In the genomic region with DNA sequence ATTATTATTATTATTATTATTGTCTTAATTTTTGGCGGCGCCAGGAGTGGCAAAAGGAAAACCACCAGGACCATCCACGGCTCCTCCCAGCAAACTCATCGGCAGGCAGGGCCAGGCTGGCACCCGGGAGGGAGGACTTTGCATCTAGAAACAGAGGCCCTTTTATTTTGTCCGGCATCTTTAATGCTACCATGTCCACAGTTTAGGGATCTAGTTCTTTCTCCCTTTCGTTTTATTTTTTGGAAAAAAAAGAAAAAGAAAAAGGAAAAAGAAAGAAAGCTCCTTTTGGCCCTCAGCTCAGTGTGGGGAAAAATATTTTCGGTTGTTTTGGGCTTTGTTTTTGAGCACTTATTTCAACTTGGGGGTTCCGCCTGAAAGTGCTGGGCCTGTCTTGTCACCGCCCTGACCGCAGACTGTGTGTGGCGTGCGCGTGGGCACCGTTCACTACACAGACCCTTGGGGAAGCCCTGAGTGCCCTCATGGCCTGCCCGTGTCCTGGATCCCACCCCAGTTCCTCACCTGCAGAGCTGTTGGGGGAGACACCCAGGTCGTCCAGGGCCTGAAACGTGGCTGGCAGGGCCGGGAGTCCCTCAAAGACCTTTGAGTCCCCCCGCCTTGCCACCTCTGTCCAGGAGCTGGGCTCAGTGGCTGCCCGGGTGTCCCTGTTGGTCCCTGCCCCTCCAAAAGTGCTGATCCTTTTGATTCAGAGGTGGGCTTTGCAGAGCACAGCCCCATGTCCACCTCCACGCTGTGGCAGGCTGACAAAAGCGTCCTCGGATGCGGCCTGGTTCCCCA, we compare ENCODE assay signal across 10 cellular contexts.
DNase-seq lines count a peak whose midpoint lies in the region; FAIRE-seq and TF ChIP-seq lines count a peak whose summit lies in the region.
"Had no signal": no experiment of that assay in that cellular context is flagged by ENCODE, and none has a peak within 500 bp of the region (broad histone marks: within the 10 kb centered on the region; RNA-seq: fewer than 3 reads in every experiment).

No MANE protein-coding gene starts in this region.

- no peak for TF ChIP-seq EP300 in ovary (IDR thresholded peaks at IDR 0.05)

- H3K36me3 ChIP-seq in ovary, result no peaks in the 10 kb centered on the region

- WGBS in ovary, 3 donors, result 2 to 11% (median 5%) methylated on average over 25 of the region's 25 CpGs

- intact Hi-C loops in ovary (cut with DNase I), result no loop called here

- H3K9me3 ChIP-seq in AG04450 (ENCODE audit: control insufficient read depth, insufficient read depth, low read length) (peaks cover 7% of the 10 kb centered on the region; the same call in 1 of the 2 replicates), ovary (no peaks in the 10 kb centered on the region)

- peak overlapping the region; percentile 47 for H3K27ac ChIP-seq in AG04450 (ENCODE audit: low read depth, low read length)
- peak overlapping the region; percentile 94 to 98 for H3K27ac ChIP-seq in ovary

- H3K27me3 ChIP-seq in AG04450 (ENCODE audit: control insufficient read depth, insufficient read depth, low read length) (no peaks in the 10 kb centered on the region), ovary (no peaks in the 10 kb centered on the region)

- H3K4me3 ChIP-seq in AG04450 (ENCODE audit: low read depth, low read length), result peak overlapping the region; percentile 56
- peak overlapping the region; percentile 98 for H3K4me3 ChIP-seq in fibroblast of the aortic adventitia (ENCODE audit: low read depth, low read length)
- H3K4me3 ChIP-seq in ovary, result peak overlapping the region; percentile 78

- TF ChIP-seq CTCF in AG04450 (IDR thresholded peaks at IDR 0.05; ENCODE audit: low read depth, low read length) (no peak), fibroblast of the aortic adventitia (IDR thresholded peaks at IDR 0.05; ENCODE audit: insufficient read depth, low read length) (no peak), ovary (IDR thresholded peaks at IDR 0.05) (no peak)

- CTCF ChIA-PET in AG04450 (lab: Charles Lee), result interaction anchor here (1.0 to 2.5 kb wide), 3 partner anchors 68 to 87 kb away, joined by 3 to 14 read pairs (median 3); no protein-coding TSS in a partner anchor

- TF ChIP-seq POLR2A in ovary (IDR thresholded peaks at IDR 0.05) (no peak), H54 (IDR thresholded peaks at IDR 0.05; ENCODE audit: low read depth, low read length) (no peak), erythroblast (IDR thresholded peaks at IDR 0.05; ENCODE audit: low read length) (no peak)

- DNase-seq in AG04450 (ENCODE audit: low read depth, low spot score) (no peak), SK-MEL-5 (ENCODE audit: low read depth, low spot score) (peak; percentile 55), fibroblast of the aortic adventitia (ENCODE audit: low read depth) (peak; percentile 43), ovary (peak in 2 of 5 donors; percentile 45 to 60), H54 (ENCODE audit: insufficient read length, low spot score) (no peak), erythroblast (lab: John Stamatoyannopoulos, UW) (no peak), SIG-M5 treated with dmso at 0.1 percent for 504 hours (lab: John Stamatoyannopoulos, UW; ENCODE audit: unreplicated experiment) (no peak)
- DNase-seq in stimulated activated CD4-positive, alpha-beta T cell treated with anti-CD3 and anti-CD28 coated beads, Interleukin-4, amount 100 ng/mL, for 4 hours, result no peak
- DNase-seq: CD8-positive, alpha-beta T cell; NCI-H187 had no signal

- H3K4me1 ChIP-seq in ovary (ENCODE audit: insufficient read depth), result peaks cover 25% of the 10 kb centered on the region

- FAIRE-seq in H54 (lab: Jason Lieb, UNC), result no peak

- in situ Hi-C loops in SK-MEL-5 (cut with HindIII; ENCODE audit: low pct_unique_long_range_greater_than_20kb, low sequenced_read_pairs), result no loop called here

- POLR2A ChIA-PET in AG04450 (lab: Yijun Ruan, JAX), result interaction anchor here (1.0 to 1.1 kb wide), 2 partner anchors 7 to 74 kb away, joined by 3 to 4 read pairs; no protein-coding TSS in a partner anchor

Comparison
In these comparisons a context has a peak if more than half of its experiments do, and no peak if none do; other contexts are left out.
1. DNase-seq: peak in SK-MEL-5 (single experiment) and fibroblast of the aortic adventitia (single experiment); none in AG04450 (single experiment), H54 (single experiment), erythroblast (0 of 2), SIG-M5 treated with dmso at 0.1 percent for 504 hours (single experiment) and stimulated activated CD4-positive, alpha-beta T cell treated with anti-CD3 and anti-CD28 coated beads, Interleukin-4, amount 100 ng/mL, for 4 hours (0 of 2).
2. Peak in every context shown above with its lines, with median percentiles within 50 percentile points of each other: H3K4me3 ChIP-seq.